In the genomic region with DNA sequence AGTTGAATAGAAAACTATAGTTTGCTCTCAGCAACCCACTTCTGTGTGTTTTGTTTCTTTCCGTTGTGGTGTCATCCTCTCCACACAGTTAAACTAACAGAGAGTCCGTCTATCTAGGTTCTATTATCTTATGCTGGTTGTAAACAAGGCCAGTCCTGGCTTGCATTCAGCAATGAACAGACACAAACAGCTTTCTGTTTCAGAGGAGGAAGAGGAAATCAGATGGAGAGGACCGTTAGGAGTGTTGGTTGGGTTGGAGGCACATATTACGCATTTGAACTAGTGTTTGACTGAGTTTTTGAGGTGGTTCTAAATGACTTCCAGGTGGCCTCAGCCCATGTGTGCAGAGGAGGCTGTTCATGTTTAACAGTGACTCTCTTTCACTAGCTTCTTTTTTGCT, we compare ENCODE assay signal across 12 cellular contexts.
DNase-seq lines count a peak whose midpoint lies in the region; ATAC-seq and TF ChIP-seq lines count a peak whose summit lies in the region.
"Had no signal": no experiment of that assay in that cellular context is flagged by ENCODE, and none has a peak within 500 bp of the region (broad histone marks: within the 10 kb centered on the region; RNA-seq: fewer than 3 reads in every experiment).

No MANE protein-coding gene starts in this region.

- no peak overlapping the region for H3K4me2 ChIP-seq in OCI-LY3 (ENCODE audit: low read length)

- H3K27ac ChIP-seq in OCI-LY3 (ENCODE audit: low read length): peak overlapping the region; percentile 10
- H3K27ac ChIP-seq: sigmoid colon had no signal

- peaks cover 12% of the 10 kb centered on the region for H3K9me3 Mint-ChIP-seq in activated CD4-positive, alpha-beta T cell treated with anti-CD3 and anti-CD28 coated beads, Interleukin-2, amount 10 ng/mL, durations not matched to agents 7 days and 5 days
- peaks cover 9% of the 10 kb centered on the region for H3K9me3 Mint-ChIP-seq in central memory CD8-positive, alpha-beta T cell
- peaks cover 10 to 17% of the 10 kb centered on the region in 2 donors for H3K9me3 Mint-ChIP-seq in stimulated activated naive CD8-positive, alpha-beta T cell treated with anti-CD3 and anti-CD28 coated beads, Interleukin-15, amount 100 ng/mL, for 72 hours

- H3K4me3 Mint-ChIP-seq in activated CD4-positive, alpha-beta T cell treated with anti-CD3 and anti-CD28 coated beads, Interleukin-2, amount 10 ng/mL, durations not matched to agents 7 days and 5 days: no peak overlapping the region
- H3K4me3 Mint-ChIP-seq in central memory CD8-positive, alpha-beta T cell: no peak overlapping the region
- peak overlapping the region; percentile 13 to 46 for H3K4me3 Mint-ChIP-seq in stimulated activated naive CD8-positive, alpha-beta T cell treated with anti-CD3 and anti-CD28 coated beads, Interleukin-15, amount 100 ng/mL, for 72 hours
- H3K4me3 Mint-ChIP-seq: endodermal cell had no signal

- CTCF ChIA-PET in activated CD4-positive, alpha-beta T cell treated with anti-CD3 and anti-CD28 coated beads, Interleukin-2, amount 10 ng/mL, durations not matched to agents 7 days and 5 days (lab: Charles Lee): interaction anchor here (1.2 to 1.5 kb wide), 2 partner anchors 9 kb away, joined by 3 to 6 read pairs; no protein-coding TSS in a partner anchor

- no peaks in the 10 kb centered on the region for H3K27me3 ChIP-seq in OCI-LY3 (ENCODE audit: low read depth, low read length)
- H3K27me3 ChIP-seq: sigmoid colon had no signal

- peaks cover 14% of the 10 kb centered on the region for H3K4me1 ChIP-seq in OCI-LY3 (ENCODE audit: low read length)
- H3K4me1 ChIP-seq: HAP-1, sigmoid colon had no signal

- H2AFZ ChIP-seq in OCI-LY3 (ENCODE audit: low read depth, low read length): no peak overlapping the region

- no peak overlapping the region for H3K4me3 ChIP-seq in OCI-LY3 (ENCODE audit: low read length)
- H3K4me3 ChIP-seq: HAP-1, mucosa of descending colon, sigmoid colon had no signal

- H4K20me1 ChIP-seq in OCI-LY3 (ENCODE audit: insufficient read depth, low read length): no peaks in the 10 kb centered on the region

- no peaks in the 10 kb centered on the region for H3K27me3 Mint-ChIP-seq in activated CD4-positive, alpha-beta T cell treated with anti-CD3 and anti-CD28 coated beads, Interleukin-2, amount 10 ng/mL, durations not matched to agents 7 days and 5 days
- H3K27me3 Mint-ChIP-seq in central memory CD8-positive, alpha-beta T cell: no peaks in the 10 kb centered on the region
- H3K27me3 Mint-ChIP-seq in stimulated activated naive CD8-positive, alpha-beta T cell treated with anti-CD3 and anti-CD28 coated beads, Interleukin-15, amount 100 ng/mL, for 72 hours: no peaks in the 10 kb centered on the region

- H3K36me3 Mint-ChIP-seq in activated CD4-positive, alpha-beta T cell treated with anti-CD3 and anti-CD28 coated beads, Interleukin-2, amount 10 ng/mL, durations not matched to agents 7 days and 5 days (ENCODE audit: low read depth): peaks cover 81% of the 10 kb centered on the region
- peaks cover 75% of the 10 kb centered on the region for H3K36me3 Mint-ChIP-seq in central memory CD8-positive, alpha-beta T cell (ENCODE audit: insufficient read depth)

- peak; percentile 26 for DNase-seq in activated CD4-positive, alpha-beta T cell treated with anti-CD3 and anti-CD28 coated beads, Interleukin-2, amount 10 ng/mL, durations not matched to agents 7 days and 5 days
- no peak for DNase-seq in activated CD4-positive, alpha-beta T cell treated with anti-CD3 and anti-CD28 coated beads for 1 hour
- DNase-seq in central memory CD8-positive, alpha-beta T cell (ENCODE audit: low spot score in 2 of 2): no peak
- no peak for DNase-seq in stimulated activated naive CD8-positive, alpha-beta T cell treated with anti-CD3 and anti-CD28 coated beads, Interleukin-15, amount 100 ng/mL, for 72 hours
- no peak for DNase-seq in NCI-H524 (lab: John Stamatoyannopoulos, UW)
- no peak for DNase-seq in activated CD4-positive, CD25-positive, alpha-beta regulatory T cell (lab: John Stamatoyannopoulos, UW)
- DNase-seq: endodermal cell, sigmoid colon had no signal

- peaks cover 94% of the 10 kb centered on the region for H3K36me3 ChIP-seq in OCI-LY3 (replicated peaks; ENCODE audit: low read depth, low read length)
- H3K36me3 ChIP-seq: HAP-1 had no signal

- TF ChIP-seq CTCF in OCI-LY3 (IDR thresholded peaks at IDR 0.05; ENCODE audit: low read depth, low read length): no peak

- no peak overlapping the region for H3K9ac ChIP-seq in OCI-LY3 (ENCODE audit: low read length)

- H3K79me2 ChIP-seq in OCI-LY3 (ENCODE audit: low read length): peaks cover 5% of the 10 kb centered on the region

- peaks cover 37% of the 10 kb centered on the region for H3K4me1 Mint-ChIP-seq in activated CD4-positive, alpha-beta T cell treated with anti-CD3 and anti-CD28 coated beads, Interleukin-2, amount 10 ng/mL, durations not matched to agents 7 days and 5 days
- H3K4me1 Mint-ChIP-seq in central memory CD8-positive, alpha-beta T cell: peaks cover 44% of the 10 kb centered on the region
- peaks cover 38% of the 10 kb centered on the region for H3K4me1 Mint-ChIP-seq in stimulated activated naive CD8-positive, alpha-beta T cell treated with anti-CD3 and anti-CD28 coated beads, Interleukin-15, amount 100 ng/mL, for 72 hours
- H3K4me1 Mint-ChIP-seq: endodermal cell had no signal

- H3K27ac Mint-ChIP-seq in activated CD4-positive, alpha-beta T cell treated with anti-CD3 and anti-CD28 coated beads, Interleukin-2, amount 10 ng/mL, durations not matched to agents 7 days and 5 days: peak overlapping the region; percentile 74
- H3K27ac Mint-ChIP-seq in central memory CD8-positive, alpha-beta T cell (ENCODE audit: low read depth): peak overlapping the region; percentile 64
- peak overlapping the region; percentile 3 to 91 for H3K27ac Mint-ChIP-seq in stimulated activated naive CD8-positive, alpha-beta T cell treated with anti-CD3 and anti-CD28 coated beads, Interleukin-15, amount 100 ng/mL, for 72 hours
- H3K27ac Mint-ChIP-seq: endodermal cell had no signal

- peaks cover 13% of the 10 kb centered on the region for H3K9me3 ChIP-seq in OCI-LY3 (ENCODE audit: insufficient read depth, low read length)
- H3K9me3 ChIP-seq: HAP-1, mucosa of descending colon, sigmoid colon had no signal

- POLR2A ChIA-PET in activated CD4-positive, alpha-beta T cell treated with anti-CD3 and anti-CD28 coated beads, Interleukin-2, amount 10 ng/mL, durations not matched to agents 7 days and 5 days (lab: Charles Lee): no interaction called here

- no peak for ATAC-seq in central memory CD8-positive, alpha-beta T cell (replicated peaks; ENCODE audit: extremely low read depth, poor library complexity, severe bottlenecking)
- ATAC-seq in stimulated activated naive CD8-positive, alpha-beta T cell treated with anti-CD3 and anti-CD28 coated beads, Interleukin-15, amount 100 ng/mL, for 72 hours: peak; percentile 85
- ATAC-seq in GM21717 (IDR thresholded peaks at IDR 0.05; ENCODE audit: unreplicated experiment): no peak
- ATAC-seq: mucosa of descending colon had no signal

Comparison
In these comparisons a context has a peak if more than half of its experiments do, and no peak if none do; other contexts are left out.
1. H3K4me3 Mint-ChIP-seq: peak in stimulated activated naive CD8-positive, alpha-beta T cell treated with anti-CD3 and anti-CD28 coated beads, Interleukin-15, amount 100 ng/mL, for 72 hours (2 of 2); none in activated CD4-positive, alpha-beta T cell treated with anti-CD3 and anti-CD28 coated beads, Interleukin-2, amount 10 ng/mL, durations not matched to agents 7 days and 5 days (single experiment) and central memory CD8-positive, alpha-beta T cell (single experiment).
2. Peak in every context shown above with its lines, with median percentiles within 50 percentile points of each other: H3K27ac Mint-ChIP-seq.